In the genomic region with DNA sequence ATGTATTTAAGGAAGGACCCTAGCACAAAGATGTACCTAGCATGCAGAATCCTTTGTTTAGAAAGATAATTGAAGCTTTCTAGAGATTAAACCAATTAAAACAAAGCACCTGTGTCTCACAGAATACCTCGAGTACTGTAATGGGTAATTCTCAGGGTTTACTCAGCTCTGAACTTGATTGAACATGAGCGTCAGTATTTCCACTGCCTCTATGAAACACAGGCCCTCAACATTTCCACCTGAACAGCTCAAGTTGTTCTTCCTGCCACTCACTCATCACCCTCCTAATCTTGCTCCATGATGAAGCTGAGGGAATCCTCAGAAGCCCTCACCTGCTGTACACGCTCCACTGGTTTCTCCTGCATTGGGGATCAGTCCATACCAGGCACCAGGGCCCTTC, we compare ENCODE assay signal across 1 cellular context.
TF ChIP-seq lines count a peak whose summit lies in the region.

No MANE protein-coding gene starts in this region.

TF ChIP-seq in IMR-90, 13 proteins besides CTCF, POLR2A, EP300 and RAD21 (continued from another document):
- no peak for TF ChIP-seq FOS (IDR thresholded peaks at IDR 0.05; ENCODE audit: low read depth, low read length)
- no peak for TF ChIP-seq MXI1 (IDR thresholded peaks at IDR 0.05; ENCODE audit: borderline replicate concordance, low read depth, low read length)
